In genomic region chr5:560792-561166, GRCh38 we compare ENCODE assay signal across 30 cellular contexts.
"Had no signal": no experiment of that assay in that cellular context is flagged by ENCODE, and none has a peak within 500 bp of the region (broad histone marks: within the 10 kb centered on the region; RNA-seq: fewer than 3 reads in every experiment).

No MANE protein-coding gene starts in this region.

- H3K4me1 Mint-ChIP-seq: activated CD4-positive, alpha-beta T cell treated with anti-CD3 and anti-CD28 coated beads, Interleukin-2, amount 10 ng/mL, durations not matched to agents 24 days and 14 days; activated CD8-positive, alpha-beta memory T cell treated with anti-CD3 and anti-CD28 coated beads, Interleukin-2, amount 10 ng/mL, durations not matched to agents 7 days and 5 days; activated T-helper 17 cell treated with anti-CD3 and anti-CD28 coated beads, Interleukin-2, amount 50 U/mL, for 72 hours; central memory CD8-positive, alpha-beta T cell had no signal

- H3K27me3 ChIP-seq: Peyer's patch, SJCRH30 had no signal

- H3K4me1 ChIP-seq: SJCRH30 had no signal

- H3K9me3 Mint-ChIP-seq: activated CD4-positive, alpha-beta T cell treated with anti-CD3 and anti-CD28 coated beads, Interleukin-2, amount 10 ng/mL, durations not matched to agents 24 days and 14 days; activated naive CD8-positive, alpha-beta T cell treated with anti-CD3 and anti-CD28 coated beads for 36 hours; activated T-cell treated with anti-CD3 and anti-CD28 coated beads, Interleukin-2, amount 50 U/mL, for 72 hours; activated T-helper 17 cell treated with anti-CD3 and anti-CD28 coated beads, Interleukin-2, amount 50 U/mL, for 72 hours; central memory CD8-positive, alpha-beta T cell had no signal

- ATAC-seq: activated CD8-positive, alpha-beta memory T cell treated with anti-CD3 and anti-CD28 coated beads, Interleukin-2, amount 10 ng/mL, durations not matched to agents 7 days and 5 days; activated T-cell treated with anti-CD3 and anti-CD28 coated beads, Interleukin-2, amount 50 U/mL, for 72 hours; activated T-helper 17 cell treated with anti-CD3 and anti-CD28 coated beads, Interleukin-2, amount 50 U/mL, for 72 hours; PC-3 had no signal

- H3K27ac Mint-ChIP-seq: activated CD8-positive, alpha-beta memory T cell treated with anti-CD3 and anti-CD28 coated beads, Interleukin-2, amount 10 ng/mL, durations not matched to agents 7 days and 5 days; activated naive CD8-positive, alpha-beta T cell treated with anti-CD3 and anti-CD28 coated beads for 36 hours; activated T-cell treated with anti-CD3 and anti-CD28 coated beads, Interleukin-2, amount 50 U/mL, for 72 hours; activated T-helper 17 cell treated with anti-CD3 and anti-CD28 coated beads, Interleukin-2, amount 50 U/mL, for 72 hours had no signal

- H3K4me3 ChIP-seq: cardiac muscle cell, Peyer's patch, SJCRH30, SK-N-MC had no signal

- H3K36me3 ChIP-seq: cardiac muscle cell, Peyer's patch, SJCRH30 had no signal

- H3K4me3 Mint-ChIP-seq: activated CD4-positive, alpha-beta T cell treated with anti-CD3 and anti-CD28 coated beads, Interleukin-2, amount 10 ng/mL, durations not matched to agents 24 days and 14 days; activated CD8-positive, alpha-beta memory T cell treated with anti-CD3 and anti-CD28 coated beads, Interleukin-2, amount 10 ng/mL, durations not matched to agents 7 days and 5 days; activated naive CD8-positive, alpha-beta T cell treated with anti-CD3 and anti-CD28 coated beads for 36 hours; activated T-cell treated with anti-CD3 and anti-CD28 coated beads, Interleukin-2, amount 50 U/mL, for 72 hours; activated T-helper 17 cell treated with anti-CD3 and anti-CD28 coated beads, Interleukin-2, amount 50 U/mL, for 72 hours; central memory CD8-positive, alpha-beta T cell had no signal

- DNase-seq: activated CD4-positive, alpha-beta T cell treated with anti-CD3 and anti-CD28 coated beads, Interleukin-2, amount 10 ng/mL, durations not matched to agents 24 days and 14 days; activated CD4-positive, alpha-beta T cell treated with anti-CD3 and anti-CD28 coated beads, Interleukin-2, amount 50 U/mL, for 4 hours; activated effector memory CD4-positive, alpha-beta T cell treated with anti-CD3 and anti-CD28 coated beads, Interleukin-2, amount 50 U/mL, for 16 hours; activated naive CD4-positive, alpha-beta T cell; activated naive CD4-positive, alpha-beta T cell treated with anti-CD3 and anti-CD28 coated beads, Interleukin-2, amount 50 U/mL, for 16 hours; activated naive CD8-positive, alpha-beta T cell treated with anti-CD3 and anti-CD28 coated beads for 36 hours; activated T-cell treated with anti-CD3 and anti-CD28 coated beads, Interleukin-2, amount 50 U/mL, for 1 hour; activated T-cell treated with anti-CD3 and anti-CD28 coated beads, Interleukin-2, amount 50 U/mL, for 72 hours; amniotic stem cell; aorta; Kasumi-1; KG1; MM.1S; MV-4-11; NCI-H1092; NCI-H1436 treated with DMSO at 0.1 percent for 48 hours; NCI-H1694 treated with DMSO at 0.1 percent for 48 hours; NCI-H2029; NCI-H345; NCI-H524 treated with DMSO at 0.1 percent for 48 hours; PC-3; SHP77; SJCRH30; T1000 had no signal

- H3K27ac ChIP-seq: cardiac muscle cell, Peyer's patch, SJCRH30, SK-N-MC had no signal

- H3K36me3 Mint-ChIP-seq: activated CD8-positive, alpha-beta memory T cell treated with anti-CD3 and anti-CD28 coated beads, Interleukin-2, amount 10 ng/mL, durations not matched to agents 7 days and 5 days; activated naive CD8-positive, alpha-beta T cell treated with anti-CD3 and anti-CD28 coated beads for 36 hours had no signal
